ENCODE assay signal across 29 cellular contexts in the genomic region with DNA sequence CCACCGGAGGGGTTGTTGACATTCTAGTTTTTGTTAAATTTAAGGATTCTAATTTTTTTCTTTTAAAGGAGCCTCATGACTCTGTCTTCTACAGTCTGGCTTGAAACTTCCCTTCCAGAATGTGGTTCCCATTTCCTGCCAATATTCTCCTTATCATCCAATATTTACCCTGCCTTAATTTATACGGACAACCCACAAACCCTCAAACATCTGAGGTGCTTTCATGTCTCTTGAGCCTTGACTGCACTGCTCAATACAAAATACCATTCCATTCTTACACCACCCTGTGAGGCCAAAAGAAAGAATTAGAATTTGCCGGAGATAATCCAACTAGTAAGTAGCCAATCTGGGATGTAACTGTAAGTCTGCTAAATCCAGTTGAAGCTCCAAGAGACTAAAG.
"Had no signal": no experiment of that assay in that cellular context is flagged by ENCODE, and none has a peak within 500 bp of the region (broad histone marks: within the 10 kb centered on the region; RNA-seq: fewer than 3 reads in every experiment).

No MANE protein-coding gene starts in this region.

- H3K27me3 ChIP-seq: pancreas, spleen, suprapubic skin, tibial artery, upper lobe of right lung had no signal

- DNase-seq: hypothalamus; immature natural killer cell; kidney; left colon; left lung; lower lobe of right lung; mammary epithelial cell; mesenchymal stem cell; naive thymus-derived CD8-positive, alpha-beta T cell; nucleus accumbens; pancreas; posterior cingulate gyrus; retina; right cardiac atrium; spleen; stimulated activated CD4-positive, alpha-beta T cell treated with anti-CD3 and anti-CD28 coated beads, Interleukin-4, amount 100 ng/mL, for 24 hours; stimulated activated naive CD4-positive, alpha-beta T cell; tibial artery; trophoblast cell; upper lobe of right lung had no signal

- H3K27me3 Mint-ChIP-seq: stimulated activated naive CD8-positive, alpha-beta T cell treated with anti-CD3 and anti-CD28 coated beads, Interleukin-15, Interleukin-2, amounts not matched to agents 100 ng/mL and 50 ng/mL, for 24 hours had no signal

- ATAC-seq: left colon; left lung; lower lobe of right lung; naive thymus-derived CD8-positive, alpha-beta T cell; pancreas; right cardiac atrium; sciatic nerve; stimulated activated effector memory CD8-positive, alpha-beta T cell treated with anti-CD3 and anti-CD28 coated beads, Interleukin-12 subunit alpha, Interleukin-12 subunit beta, amount 100 ng/mL, for 72 hours; upper lobe of right lung had no signal

- H3K27ac ChIP-seq: left lung, lower lobe of right lung, pancreas, prostate gland, skin epidermis, spleen, suprapubic skin, thoracic aorta, tibial artery, upper lobe of right lung had no signal

- H3K36me3 ChIP-seq: left lung, lower lobe of right lung, pancreas, prostate gland, spleen, suprapubic skin, thoracic aorta, tibial artery, upper lobe of right lung had no signal

- H3K9me3 Mint-ChIP-seq: neural crest cell; stimulated activated naive CD8-positive, alpha-beta T cell treated with anti-CD3 and anti-CD28 coated beads, Interleukin-15, Interleukin-2, amounts not matched to agents 100 ng/mL and 50 ng/mL, for 24 hours had no signal

- H3K36me3 Mint-ChIP-seq: immature natural killer cell; naive thymus-derived CD8-positive, alpha-beta T cell; stimulated activated effector memory CD8-positive, alpha-beta T cell treated with anti-CD3 and anti-CD28 coated beads, Interleukin-12 subunit alpha, Interleukin-12 subunit beta, amount 100 ng/mL, for 72 hours had no signal

- H3K4me3 ChIP-seq: left lung, lower lobe of right lung, pancreas, prostate gland, skin epidermis, spleen, suprapubic skin, thoracic aorta, tibial artery, upper lobe of right lung had no signal

- H3K4me3 Mint-ChIP-seq: immature natural killer cell; naive thymus-derived CD8-positive, alpha-beta T cell; nephron; neural crest cell; stimulated activated effector memory CD8-positive, alpha-beta T cell treated with anti-CD3 and anti-CD28 coated beads, Interleukin-12 subunit alpha, Interleukin-12 subunit beta, amount 100 ng/mL, for 72 hours; stimulated activated naive CD8-positive, alpha-beta T cell treated with anti-CD3 and anti-CD28 coated beads, Interleukin-15, Interleukin-2, amounts not matched to agents 100 ng/mL and 50 ng/mL, for 24 hours had no signal

- H3K9me3 ChIP-seq: left lung, lower lobe of right lung, pancreas, prostate gland, spleen, suprapubic skin, thoracic aorta, tibial artery, upper lobe of right lung had no signal

- H3K27ac Mint-ChIP-seq: immature natural killer cell; naive thymus-derived CD8-positive, alpha-beta T cell; nephron; stimulated activated effector memory CD8-positive, alpha-beta T cell treated with anti-CD3 and anti-CD28 coated beads, Interleukin-12 subunit alpha, Interleukin-12 subunit beta, amount 100 ng/mL, for 72 hours; stimulated activated naive CD8-positive, alpha-beta T cell treated with anti-CD3 and anti-CD28 coated beads, Interleukin-15, Interleukin-2, amounts not matched to agents 100 ng/mL and 50 ng/mL, for 24 hours had no signal

- H3K4me1 Mint-ChIP-seq: immature natural killer cell; naive thymus-derived CD8-positive, alpha-beta T cell; stimulated activated effector memory CD8-positive, alpha-beta T cell treated with anti-CD3 and anti-CD28 coated beads, Interleukin-12 subunit alpha, Interleukin-12 subunit beta, amount 100 ng/mL, for 72 hours had no signal
